Comparison of ENCODE assay signal across 22 cellular contexts in the genomic region with DNA sequence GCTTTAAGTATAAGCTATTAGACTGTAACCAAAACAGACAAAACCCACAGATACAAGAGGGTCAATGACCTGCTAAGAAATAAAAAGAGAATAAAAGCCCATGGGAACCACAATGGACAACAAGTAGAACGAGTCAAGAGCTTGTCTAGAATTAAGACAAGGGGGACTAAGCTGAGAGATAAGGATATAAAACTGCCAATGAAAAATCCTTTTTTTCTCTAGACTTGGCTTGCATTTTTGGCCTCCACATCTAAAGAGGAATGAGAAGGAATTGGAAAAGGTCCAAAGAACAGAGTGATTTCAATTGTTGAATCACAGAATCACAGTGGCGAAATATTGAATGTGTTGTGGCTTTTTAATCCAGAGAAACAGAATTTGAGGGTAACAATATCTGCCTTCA.
DNase-seq lines count a peak whose midpoint lies in the region; ATAC-seq lines count a peak whose summit lies in the region.
"Had no signal": no experiment of that assay in that cellular context is flagged by ENCODE, and none has a peak within 500 bp of the region (broad histone marks: within the 10 kb centered on the region; RNA-seq: fewer than 3 reads in every experiment).

No MANE protein-coding gene starts in this region.

- no peaks in the 10 kb centered on the region for H3K27me3 ChIP-seq in adipocyte (replicated peaks; ENCODE audit: control insufficient read depth, insufficient read depth, low read length)
- no peaks in the 10 kb centered on the region for H3K27me3 ChIP-seq in trophoblast cell (ENCODE audit: insufficient read depth, low read length)

- no peaks in the 10 kb centered on the region for H3K9me3 ChIP-seq in adipocyte (ENCODE audit: control insufficient read depth, low read length)
- H3K9me3 ChIP-seq in trophoblast cell (ENCODE audit: insufficient read depth, low read depth, low read length), result no peaks in the 10 kb centered on the region

- H3K4ac ChIP-seq in trophoblast cell (ENCODE audit: low read depth, low read length), result no peak overlapping the region

- no peak overlapping the region for H2AK5ac ChIP-seq in trophoblast cell (ENCODE audit: low read length)

- H3K36me3 ChIP-seq in adipocyte (ENCODE audit: control insufficient read depth, insufficient read depth, low read length, severe bottlenecking) (no peaks in the 10 kb centered on the region), trophoblast cell (ENCODE audit: control insufficient read depth in 1 of 2, insufficient read depth in 2 of 2, low read length in 2 of 2) (no peaks in the 10 kb centered on the region)

- no peak overlapping the region for H3K27ac ChIP-seq in trophoblast cell (ENCODE audit: low read depth, low read length)
- H3K27ac ChIP-seq: HL-60, SK-N-MC, VCaP had no signal

- no peak overlapping the region for H2BK120ac ChIP-seq in trophoblast cell (ENCODE audit: insufficient read depth, low read length, poor library complexity)

- H3K79me1 ChIP-seq in trophoblast cell (ENCODE audit: low read length), result no peaks in the 10 kb centered on the region

- H2BK5ac ChIP-seq in trophoblast cell (ENCODE audit: low read depth, low read length, poor library complexity), result no peak overlapping the region

- H3K9ac ChIP-seq in adipocyte (ENCODE audit: low read length), result no peak overlapping the region
- no peak overlapping the region for H3K9ac ChIP-seq in trophoblast cell (ENCODE audit: low read length)

- H3K4me1 ChIP-seq in adipocyte (ENCODE audit: control insufficient read depth, insufficient read depth, low read length), result peaks cover 14% of the 10 kb centered on the region
- no peaks in the 10 kb centered on the region for H3K4me1 ChIP-seq in trophoblast cell (ENCODE audit: control insufficient read depth in 1 of 2, insufficient read depth in 2 of 2, low read length in 2 of 2)

- H3K4me3 ChIP-seq in adipocyte (ENCODE audit: low read length), result no peak overlapping the region
- H3K4me3 ChIP-seq in trophoblast cell (ENCODE audit: low read depth, low read length), result no peak overlapping the region
- H3K4me3 ChIP-seq: SK-N-MC had no signal

- H3K23ac ChIP-seq in trophoblast cell (ENCODE audit: low read length), result no peak overlapping the region

- H4K91ac ChIP-seq in trophoblast cell (ENCODE audit: low read depth, low read length), result no peak overlapping the region

- H3K18ac ChIP-seq in trophoblast cell (ENCODE audit: low read length), result no peak overlapping the region

- no peaks in the 10 kb centered on the region for H3K79me2 ChIP-seq in trophoblast cell (ENCODE audit: control insufficient read depth, insufficient read depth, low read length, poor library complexity)

- DNase-seq in AG08395 (ENCODE audit: low spot score), result peak; percentile 8
- peak; percentile 75 for DNase-seq in adipocyte (ENCODE audit: low read depth)
- peak; percentile 69 for DNase-seq in fibroblast of peridontal ligament (ENCODE audit: extremely low read depth)
- peak; percentile 4 for DNase-seq in non-pigmented ciliary epithelial cell (ENCODE audit: low read depth)
- DNase-seq in kidney tubule cell (ENCODE audit: low spot score), result no peak
- DNase-seq in MV-4-11 (lab: John Stamatoyannopoulos, UW), result no peak
- DNase-seq in trophoblast cell, result no peak
- DNase-seq: activated naive CD8-positive, alpha-beta T cell treated with anti-CD3 and anti-CD28 coated beads for 36 hours; cortex of kidney; foreskin melanocyte; hippocampal formation; NCI-H1417; NCI-H524; retina; stimulated activated CD4-positive, alpha-beta T cell treated with anti-CD3 and anti-CD28 coated beads, Interleukin-15, amount 100 ng/mL, for 24 hours; stimulated activated CD8-positive, alpha-beta memory T cell treated with anti-CD3 and anti-CD28 coated beads, Interleukin-4, amount 100 ng/mL, for 48 hours had no signal

- H3K14ac ChIP-seq in trophoblast cell (ENCODE audit: low read length), result no peak overlapping the region

- no CpG with 5 or more reads among the region's 2 CpGs for WGBS in trophoblast cell (ENCODE audit: extremely low coverage, insufficient coverage, insufficient read length)

- no peak for ATAC-seq in HG03469 (IDR thresholded peaks at IDR 0.05; ENCODE audit: unreplicated experiment)
- ATAC-seq: activated T-helper 17 cell treated with anti-CD3 and anti-CD28 coated beads, Interleukin-2, amount 50 U/mL, for 72 hours; HepG2 had no signal

- H3K4me2 ChIP-seq in trophoblast cell (ENCODE audit: low read length), result no peak overlapping the region

- no peak overlapping the region for H2AFZ ChIP-seq in trophoblast cell (ENCODE audit: insufficient read depth, low read length, poor library complexity)

- no peak overlapping the region for H4K12ac ChIP-seq in trophoblast cell (ENCODE audit: low read depth, low read length)

- no peak overlapping the region for H4K8ac ChIP-seq in trophoblast cell (ENCODE audit: low read depth, low read length)

- H2BK12ac ChIP-seq in trophoblast cell (ENCODE audit: low read length), result no peak overlapping the region

Comparison
In these comparisons a context has a peak if more than half of its experiments do, and no peak if none do; other contexts are left out.
1. DNase-seq: peak in AG08395 (single experiment), adipocyte (single experiment), fibroblast of peridontal ligament (single experiment) and non-pigmented ciliary epithelial cell (single experiment); none in kidney tubule cell (single experiment), MV-4-11 (single experiment) and trophoblast cell (0 of 2).